Comparison of ENCODE assay signal across 9 cellular contexts in the genomic region with DNA sequence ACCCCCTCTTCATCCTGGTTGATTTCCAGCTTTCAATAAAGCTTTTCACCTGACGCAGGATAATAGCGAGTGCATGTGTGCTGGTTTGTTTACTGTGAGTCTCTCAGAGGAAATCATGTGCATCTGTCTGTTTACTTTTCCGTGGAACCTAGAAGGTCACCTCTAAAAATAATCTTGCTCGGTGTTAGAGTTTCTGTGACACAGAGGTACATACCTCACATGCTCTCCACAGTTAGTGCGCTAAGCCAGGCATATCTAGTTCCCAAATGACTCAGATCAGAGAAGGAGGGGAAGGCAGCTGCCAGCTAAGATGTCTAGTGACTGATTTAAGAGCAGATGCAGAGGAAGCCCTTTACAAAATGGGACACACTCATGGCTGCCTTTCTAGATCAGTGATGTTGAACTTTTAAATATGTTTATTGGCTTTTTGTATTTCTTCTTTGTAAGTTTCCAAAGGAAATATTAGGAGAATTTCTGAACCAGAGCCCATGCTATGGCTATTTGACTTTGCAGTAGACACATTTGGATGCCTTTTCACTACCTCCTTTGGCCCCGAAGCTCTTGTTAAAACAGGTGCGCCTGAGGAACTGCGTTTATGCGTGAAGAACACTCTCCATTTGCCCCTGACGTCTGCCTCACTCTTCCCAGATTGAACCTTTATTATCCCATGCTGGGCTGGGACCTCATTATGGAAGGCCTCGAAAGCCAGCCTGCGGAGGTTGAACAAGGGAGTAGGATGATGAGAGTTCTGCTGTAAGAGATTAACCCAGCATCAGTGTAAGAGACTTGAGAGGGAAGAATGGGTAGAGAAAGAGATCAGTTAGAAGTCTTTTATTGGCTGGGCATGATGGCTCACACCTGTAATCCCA.
DNase-seq lines count a peak whose midpoint lies in the region; ATAC-seq, FAIRE-seq and TF ChIP-seq lines count a peak whose summit lies in the region.
"Had no signal": no experiment of that assay in that cellular context is flagged by ENCODE, and none has a peak within 500 bp of the region (broad histone marks: within the 10 kb centered on the region; RNA-seq: fewer than 3 reads in every experiment).

No MANE protein-coding gene starts in this region.

- POLR2A ChIA-PET in A673 (lab: Charles Lee; ENCODE audit: low non-redundant PET), result no interaction called here

- FAIRE-seq in astrocyte (lab: Jason Lieb, UNC), result no peak

- intact Hi-C loops in A673 (cut with micrococcal nuclease; ENCODE audit: unreplicated experiment), result no loop called here

- H4K20me1 ChIP-seq in astrocyte (ENCODE audit: insufficient read depth, low read length) (no peaks in the 10 kb centered on the region), neural progenitor cell (ENCODE audit: low read depth) (no peaks in the 10 kb centered on the region)

- no peaks in the 10 kb centered on the region for H3F3A ChIP-seq in neural progenitor cell (ENCODE audit: low read depth)

- H3K27me3 Mint-ChIP-seq in activated naive CD8-positive, alpha-beta T cell treated with anti-CD3 and anti-CD28 coated beads, Interleukin-2, amount 50 U/mL, for 24 hours, result no peaks in the 10 kb centered on the region
- H3K27me3 Mint-ChIP-seq in activated naive CD8-positive, alpha-beta T cell treated with anti-CD3 and anti-CD28 coated beads for 36 hours, result no peaks in the 10 kb centered on the region
- H3K27me3 Mint-ChIP-seq in astrocyte (ENCODE audit: low read depth, unreplicated experiment), result peaks cover 3% of the 10 kb centered on the region
- no peaks in the 10 kb centered on the region for H3K27me3 Mint-ChIP-seq in neural progenitor cell (ENCODE audit: insufficient read depth, low read depth)

- H3K36me3 Mint-ChIP-seq in activated naive CD8-positive, alpha-beta T cell treated with anti-CD3 and anti-CD28 coated beads, Interleukin-2, amount 50 U/mL, for 24 hours (ENCODE audit: low read depth), result no peaks in the 10 kb centered on the region
- no peaks in the 10 kb centered on the region for H3K36me3 Mint-ChIP-seq in activated naive CD8-positive, alpha-beta T cell treated with anti-CD3 and anti-CD28 coated beads for 36 hours
- no peaks in the 10 kb centered on the region for H3K36me3 Mint-ChIP-seq in astrocyte (ENCODE audit: low read depth, unreplicated experiment)
- H3K36me3 Mint-ChIP-seq in neural progenitor cell, result no peaks in the 10 kb centered on the region

- H3K27me3 ChIP-seq in astrocyte (ENCODE audit: insufficient read depth, low read length), result no peaks in the 10 kb centered on the region
- no peaks in the 10 kb centered on the region for H3K27me3 ChIP-seq in neural progenitor cell
- no peaks in the 10 kb centered on the region for H3K27me3 ChIP-seq in A673 (replicated peaks; ENCODE audit: insufficient read depth, low read depth, low read length, poor library complexity)

- no peak overlapping the region for H3K27ac ChIP-seq in astrocyte (ENCODE audit: low read depth, low read length)
- H3K27ac ChIP-seq in neural progenitor cell, result no peak overlapping the region
- no peak overlapping the region for H3K27ac ChIP-seq in A673 (ENCODE audit: low read depth, low read length, poor library complexity, severe bottlenecking)

- no peak overlapping the region for H3K4me3 Mint-ChIP-seq in activated naive CD8-positive, alpha-beta T cell treated with anti-CD3 and anti-CD28 coated beads, Interleukin-2, amount 50 U/mL, for 24 hours
- no peak overlapping the region for H3K4me3 Mint-ChIP-seq in activated naive CD8-positive, alpha-beta T cell treated with anti-CD3 and anti-CD28 coated beads for 36 hours
- H3K4me3 Mint-ChIP-seq in astrocyte (ENCODE audit: unreplicated experiment), result no peak overlapping the region
- no peak overlapping the region for H3K4me3 Mint-ChIP-seq in neural progenitor cell

- no peaks in the 10 kb centered on the region for H3K9me3 Mint-ChIP-seq in activated naive CD8-positive, alpha-beta T cell treated with anti-CD3 and anti-CD28 coated beads, Interleukin-2, amount 50 U/mL, for 24 hours
- no peaks in the 10 kb centered on the region for H3K9me3 Mint-ChIP-seq in activated naive CD8-positive, alpha-beta T cell treated with anti-CD3 and anti-CD28 coated beads for 36 hours
- peaks cover 2% of the 10 kb centered on the region for H3K9me3 Mint-ChIP-seq in astrocyte (ENCODE audit: unreplicated experiment)
- H3K9me3 Mint-ChIP-seq in neural progenitor cell, result no peaks in the 10 kb centered on the region

- ATAC-seq in activated naive CD8-positive, alpha-beta T cell treated with anti-CD3 and anti-CD28 coated beads, Interleukin-2, amount 50 U/mL, for 24 hours, result peak; percentile 59
- ATAC-seq in HG02885 (IDR thresholded peaks at IDR 0.05; ENCODE audit: poor library complexity, unreplicated experiment), result peak; percentile 99

- H3K4me2 ChIP-seq in astrocyte (ENCODE audit: low read length) (peak overlapping the region; percentile 6), neural progenitor cell (no peak overlapping the region)

- H3K79me2 ChIP-seq in astrocyte (ENCODE audit: insufficient read depth, low read length) (no peaks in the 10 kb centered on the region), neural progenitor cell (ENCODE audit: low read depth) (no peaks in the 10 kb centered on the region)

- no peaks in the 10 kb centered on the region for H3K4me1 Mint-ChIP-seq in activated naive CD8-positive, alpha-beta T cell treated with anti-CD3 and anti-CD28 coated beads, Interleukin-2, amount 50 U/mL, for 24 hours
- H3K4me1 Mint-ChIP-seq in activated naive CD8-positive, alpha-beta T cell treated with anti-CD3 and anti-CD28 coated beads for 36 hours, result peaks cover 3% of the 10 kb centered on the region
- peaks cover 6% of the 10 kb centered on the region for H3K4me1 Mint-ChIP-seq in astrocyte (ENCODE audit: low read depth, unreplicated experiment)
- H3K4me1 Mint-ChIP-seq in neural progenitor cell, result peaks cover 3% of the 10 kb centered on the region

- no TSS peak for BruUV-seq in A673 (replicated peaks; lab: Mats Ljungman, UMichigan)

- CTCF ChIA-PET in A673 (lab: Charles Lee), result no interaction called here

- H3K27ac Mint-ChIP-seq in activated naive CD8-positive, alpha-beta T cell treated with anti-CD3 and anti-CD28 coated beads, Interleukin-2, amount 50 U/mL, for 24 hours, result no peak overlapping the region
- H3K27ac Mint-ChIP-seq in activated naive CD8-positive, alpha-beta T cell treated with anti-CD3 and anti-CD28 coated beads for 36 hours, result no peak overlapping the region
- H3K27ac Mint-ChIP-seq in astrocyte (ENCODE audit: unreplicated experiment), result no peak overlapping the region
- no peak overlapping the region for H3K27ac Mint-ChIP-seq in neural progenitor cell

- DNase-seq in activated naive CD8-positive, alpha-beta T cell treated with anti-CD3 and anti-CD28 coated beads, Interleukin-2, amount 50 U/mL, for 24 hours, result no peak
- no peak for DNase-seq in activated naive CD8-positive, alpha-beta T cell treated with anti-CD3 and anti-CD28 coated beads for 36 hours
- peak; percentile 22 for DNase-seq in NCI-H1694 treated with DMSO at 0.1 percent for 48 hours (lab: John Stamatoyannopoulos, UW)
- peak; percentile 56 for DNase-seq in astrocyte (ENCODE audit: low read depth)
- DNase-seq in neural progenitor cell (ENCODE audit: low spot score), result peak; percentile 18
- DNase-seq in A673 (ENCODE audit: low spot score), result no peak
- no peak for DNase-seq in stimulated activated naive CD4-positive, alpha-beta T cell treated with Interleukin-2 at 50 U/mL for 16 hours (lab: John Stamatoyannopoulos, UW)
- DNase-seq: DND-41 had no signal

- TF ChIP-seq CTCF in astrocyte (IDR thresholded peaks at IDR 0.05; ENCODE audit: insufficient read depth, low read depth, low read length) (no peak), neural progenitor cell (IDR thresholded peaks at IDR 0.05) (no peak), A673 (conservative IDR thresholded peaks at IDR 0.05; ENCODE audit: low read depth, low read length) (no peak)

- H3K36me3 ChIP-seq in astrocyte (ENCODE audit: insufficient read depth, low read length), result no peaks in the 10 kb centered on the region
- no peaks in the 10 kb centered on the region for H3K36me3 ChIP-seq in neural progenitor cell
- no peaks in the 10 kb centered on the region for H3K36me3 ChIP-seq in A673 (ENCODE audit: insufficient read depth, low read length, poor library complexity, severe bottlenecking)

- no peak overlapping the region for H2AFZ ChIP-seq in astrocyte (ENCODE audit: low read depth, low read length)
- no peak overlapping the region for H2AFZ ChIP-seq in neural progenitor cell (replicated peaks)

- no peak overlapping the region for H3K9ac ChIP-seq in astrocyte (ENCODE audit: low read length)
- no peak overlapping the region for H3K9ac ChIP-seq in neural progenitor cell

- H3K9me3 ChIP-seq in astrocyte (ENCODE audit: insufficient read depth, low read depth, low read length), result no peaks in the 10 kb centered on the region
- no peaks in the 10 kb centered on the region for H3K9me3 ChIP-seq in neural progenitor cell (ENCODE audit: low read depth)
- H3K9me3 ChIP-seq in A673 (ENCODE audit: low read depth, low read length, poor library complexity, severe bottlenecking), result no peaks in the 10 kb centered on the region

- H3K4me3 ChIP-seq in astrocyte (ENCODE audit: insufficient read depth, low read depth, low read length) (no peak overlapping the region), neural progenitor cell (no peak overlapping the region), A673 (ENCODE audit: low read depth, low read length, poor library complexity, severe bottlenecking) (no peak overlapping the region)

- no peaks in the 10 kb centered on the region for H3K4me1 ChIP-seq in astrocyte (ENCODE audit: insufficient read depth, low read length)
- H3K4me1 ChIP-seq in neural progenitor cell, result no peaks in the 10 kb centered on the region
- H3K4me1 ChIP-seq in A673 (ENCODE audit: insufficient read depth, low read length, poor library complexity, severe bottlenecking), result no peaks in the 10 kb centered on the region

Comparison
In these comparisons a context has a peak if more than half of its experiments do, and no peak if none do; other contexts are left out.
1. DNase-seq: peak in NCI-H1694 treated with DMSO at 0.1 percent for 48 hours (single experiment), astrocyte (single experiment) and neural progenitor cell (single experiment); none in activated naive CD8-positive, alpha-beta T cell treated with anti-CD3 and anti-CD28 coated beads, Interleukin-2, amount 50 U/mL, for 24 hours (single experiment), activated naive CD8-positive, alpha-beta T cell treated with anti-CD3 and anti-CD28 coated beads for 36 hours (single experiment), A673 (single experiment) and stimulated activated naive CD4-positive, alpha-beta T cell treated with Interleukin-2 at 50 U/mL for 16 hours (single experiment).